In the genomic region with DNA sequence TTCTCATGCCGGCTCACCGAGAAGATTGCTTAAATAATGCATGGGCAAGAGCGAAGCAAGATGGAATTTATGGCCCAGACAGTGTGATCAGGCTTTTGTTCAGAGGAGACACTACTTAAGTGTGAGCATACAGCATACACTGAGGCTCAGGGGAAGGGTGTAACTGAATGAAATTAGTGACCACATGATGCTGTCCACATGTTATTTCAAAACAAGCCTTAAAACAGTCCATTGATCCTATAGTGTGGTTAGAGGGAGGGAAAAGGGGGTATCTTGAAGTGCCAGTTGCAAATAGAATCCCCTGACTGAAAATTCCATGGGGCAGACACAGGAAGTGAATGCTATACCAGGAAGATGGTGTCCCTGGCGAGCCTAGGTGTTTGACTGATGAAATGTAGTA, we compare ENCODE assay signal across 20 cellular contexts.
DNase-seq lines count a peak whose midpoint lies in the region; ATAC-seq and TF ChIP-seq lines count a peak whose summit lies in the region.
"Had no signal": no experiment of that assay in that cellular context is flagged by ENCODE, and none has a peak within 500 bp of the region (broad histone marks: within the 10 kb centered on the region; RNA-seq: fewer than 3 reads in every experiment).

No MANE protein-coding gene starts in this region.

- peak overlapping the region in 7 of 12 donors; percentile 3 to 57 (median 38) for H3K27ac ChIP-seq in heart left ventricle
- peak overlapping the region; percentile 68 for H3K27ac ChIP-seq in hepatocyte
- no peak overlapping the region for H3K27ac ChIP-seq in smooth muscle cell (ENCODE audit: low read depth)
- H3K27ac ChIP-seq: BLaER1 had no signal

- 59 to 74% (median 72%) methylated on average over 4 of the region's 4 CpGs for WGBS in heart left ventricle, 4 donors
- WGBS in hepatocyte (ENCODE audit: low lambda C conversion rate, missing lambda C conversion rate): 44% methylated on average over 4 of the region's 4 CpGs
- 44% methylated on average over 4 of the region's 4 CpGs for WGBS in smooth muscle cell (ENCODE audit: low lambda C conversion rate)

- H3K79me2 ChIP-seq in hepatocyte (no peaks in the 10 kb centered on the region), smooth muscle cell (ENCODE audit: low read depth) (no peaks in the 10 kb centered on the region)

- DNase-seq in heart left ventricle (no peak), left cardiac atrium (no peak), dermis blood vessel endothelial cell (peak; percentile 15), hepatocyte (ENCODE audit: low spot score) (no peak), smooth muscle cell (lab: John Stamatoyannopoulos, UW; ENCODE audit: unreplicated experiment) (no peak), NCI-H1092 treated with DMSO at 0.1 percent for 48 hours (lab: John Stamatoyannopoulos, UW) (no peak), Ammon's horn (ENCODE audit: low spot score) (no peak)
- DNase-seq: CD4-positive, alpha-beta memory T cell; DMS53; EL; Kasumi-1; MM.1S; NCI-H1092; NCI-H146; NCI-H2029 treated with DMSO at 0.1 percent for 48 hours; NCI-H2171; NCI-H774 had no signal

- H4K20me1 ChIP-seq in hepatocyte (ENCODE audit: insufficient read depth, poor library complexity, severe bottlenecking) (no peaks in the 10 kb centered on the region), smooth muscle cell (ENCODE audit: low read depth) (no peaks in the 10 kb centered on the region)
- H4K20me1 ChIP-seq: BLaER1 had no signal

- H3K4me2 ChIP-seq in hepatocyte (peak overlapping the region; percentile 70), smooth muscle cell (peak overlapping the region; percentile 47)
- H3K4me2 ChIP-seq: BLaER1 had no signal

- no peak overlapping the region for H2AFZ ChIP-seq in hepatocyte
- no peak overlapping the region for H2AFZ ChIP-seq in smooth muscle cell (ENCODE audit: low read depth)

- H3K4me3 ChIP-seq in heart left ventricle: no peak overlapping the region
- H3K4me3 ChIP-seq in hepatocyte: no peak overlapping the region
- no peak overlapping the region for H3K4me3 ChIP-seq in smooth muscle cell
- H3K4me3 ChIP-seq: BLaER1, GM12878 had no signal

- intact Hi-C loops in heart left ventricle (cut with DNase I) (loop anchor here in 4 of 10 donors (2.0 to 5.0 kb wide), 5 partner anchors 34 to 166 kb away; no protein-coding TSS in a partner anchor), left cardiac atrium (cut with DNase I) (loop anchor here in 1 of 2 donors (5.0 kb wide), 1 partner anchor 71 kb away; no protein-coding TSS in a partner anchor)

- no peak overlapping the region for H3K9ac ChIP-seq in smooth muscle cell (ENCODE audit: low read depth)
- H3K9ac ChIP-seq: BLaER1 had no signal

- no peaks in the 10 kb centered on the region for H3K9me3 ChIP-seq in heart left ventricle
- H3K9me3 ChIP-seq in hepatocyte (ENCODE audit: low read depth): no peaks in the 10 kb centered on the region
- H3K9me3 ChIP-seq in smooth muscle cell (replicated peaks; ENCODE audit: low read depth): no peaks in the 10 kb centered on the region
- H3K9me3 ChIP-seq: BLaER1 had no signal

- H3K9me2 ChIP-seq in hepatocyte (replicated peaks; ENCODE audit: insufficient read depth): no peaks in the 10 kb centered on the region

- TF ChIP-seq POLR2A in heart left ventricle (IDR thresholded peaks at IDR 0.05): no peak

- H3F3A ChIP-seq in smooth muscle cell (ENCODE audit: low read depth): peaks cover 5% of the 10 kb centered on the region

- no peaks in the 10 kb centered on the region for H3K27me3 ChIP-seq in heart left ventricle
- H3K27me3 ChIP-seq in hepatocyte: no peaks in the 10 kb centered on the region
- H3K27me3 ChIP-seq in smooth muscle cell (ENCODE audit: low read depth): peaks cover 5% of the 10 kb centered on the region
- H3K27me3 ChIP-seq: BLaER1 had no signal

- H3K36me3 ChIP-seq in heart left ventricle (no peaks in the 10 kb centered on the region), hepatocyte (replicated peaks; ENCODE audit: insufficient read depth, low read depth) (no peaks in the 10 kb centered on the region), smooth muscle cell (ENCODE audit: low read depth) (no peaks in the 10 kb centered on the region)
- H3K36me3 ChIP-seq: BLaER1 had no signal

- TF ChIP-seq CTCF in heart left ventricle (IDR thresholded peaks at IDR 0.05) (no peak), hepatocyte (IDR thresholded peaks at IDR 0.05; ENCODE audit: poor library complexity) (no peak), smooth muscle cell (IDR thresholded peaks at IDR 0.05; ENCODE audit: borderline replicate concordance, insufficient read depth, poor library complexity, severe bottlenecking) (no peak)

- H3K4me1 ChIP-seq in heart left ventricle: peaks cover 3 to 53% (median 34%) of the 10 kb centered on the region in 12 donors
- peaks cover 11% of the 10 kb centered on the region for H3K4me1 ChIP-seq in hepatocyte (ENCODE audit: insufficient read depth)
- no peaks in the 10 kb centered on the region for H3K4me1 ChIP-seq in smooth muscle cell (ENCODE audit: low read depth)
- H3K4me1 ChIP-seq: BLaER1 had no signal

- peak in 2 of 4 donors; percentile 6 to 38 for ATAC-seq in heart left ventricle
- no peak for ATAC-seq in left cardiac atrium
- no peak for ATAC-seq in GM18907 (IDR thresholded peaks at IDR 0.05; ENCODE audit: unreplicated experiment)
- ATAC-seq: GM12878 had no signal
